9 cellular contexts compared by ENCODE assay signal in the genomic region with DNA sequence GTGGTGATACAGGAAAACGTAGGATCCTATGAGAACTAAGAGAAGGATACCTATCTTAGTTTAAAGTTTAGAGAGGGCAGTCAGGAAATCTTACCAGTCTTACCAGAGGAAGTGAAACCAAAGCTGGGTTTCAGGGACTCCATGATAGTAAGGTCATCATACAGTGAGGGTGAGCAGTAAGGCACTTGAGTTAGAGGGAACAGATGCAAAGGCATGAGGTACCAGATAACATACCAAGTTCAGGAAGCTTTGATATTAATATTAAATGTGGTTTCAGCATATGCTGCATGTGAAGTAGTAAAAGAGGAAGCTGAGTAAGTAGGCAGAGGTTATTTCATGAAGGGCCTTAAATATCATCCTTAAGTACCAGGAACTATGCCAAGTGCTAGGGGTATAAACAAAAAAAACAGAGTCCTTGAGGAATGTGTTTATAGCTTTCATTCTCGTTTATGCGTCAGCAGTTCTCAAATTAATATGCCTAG. TPM values are rescaled to one million over a fixed set of nuclear protein-coding genes. Genes with fewer than 3 reads are reported as not detected.
DNase-seq lines count a peak whose midpoint lies in the region; ATAC-seq and TF ChIP-seq lines count a peak whose summit lies in the region.
"Had no signal": no experiment of that assay in that cellular context is flagged by ENCODE, and none has a peak within 500 bp of the region (broad histone marks: within the 10 kb centered on the region; RNA-seq: fewer than 3 reads in every experiment).

No MANE protein-coding gene starts in this region.

- ATAC-seq in HG02763 (IDR thresholded peaks at IDR 0.05; ENCODE audit: unreplicated experiment) (peak; percentile 100), lower lobe of right lung (peak; percentile 61 to 80), aorta (ENCODE audit: low FRiP score) (no peak)

- H3K4me1 ChIP-seq in lower lobe of right lung, result no peaks in the 10 kb centered on the region
- no peaks in the 10 kb centered on the region for H3K4me1 ChIP-seq in aorta (ENCODE audit: control insufficient read depth in 1 of 2, insufficient read depth in 2 of 2, low read length in 2 of 2)

- H3K27me3 ChIP-seq in lower lobe of right lung (ENCODE audit: low read depth) (no peaks in the 10 kb centered on the region), aorta (ENCODE audit: control insufficient read depth in 1 of 2, insufficient read depth in 2 of 2, low read length in 1 of 2) (no peaks in the 10 kb centered on the region), brain microvascular endothelial cell (replicated peaks) (no peaks in the 10 kb centered on the region)

- peak; percentile 2 for DNase-seq in DMS 273 (lab: John Stamatoyannopoulos, UW; ENCODE audit: unreplicated experiment)
- DNase-seq in DMS 273 treated with DMSO at 0.1 percent for 48 hours (lab: John Stamatoyannopoulos, UW), result no peak
- DNase-seq in NCI-H2029 (lab: John Stamatoyannopoulos, UW), result peak; percentile 30
- no peak for DNase-seq in lower lobe of right lung
- DNase-seq in aorta, result no peak
- no peak for DNase-seq in brain microvascular endothelial cell
- DNase-seq in activated CD4-positive, alpha-beta T cell treated with anti-CD3 and anti-CD28 coated beads, Interleukin-2, amount 50 U/mL, for 4 hours, result no peak

- H3K27ac ChIP-seq in lower lobe of right lung (no peak overlapping the region), aorta (ENCODE audit: low read depth in 1 of 2, low read length in 2 of 2) (no peak overlapping the region), brain microvascular endothelial cell (no peak overlapping the region)
- H3K27ac ChIP-seq: 22Rv1 had no signal

- H3K36me3 ChIP-seq in lower lobe of right lung (no peaks in the 10 kb centered on the region), aorta (ENCODE audit: control insufficient read depth in 1 of 2, insufficient read depth in 2 of 2, low read length in 1 of 2) (no peaks in the 10 kb centered on the region), brain microvascular endothelial cell (replicated peaks) (no peaks in the 10 kb centered on the region)

- 73% methylated on average over 3 of the region's 3 CpGs for WGBS in aorta, 2 donors

- TF ChIP-seq CTCF in lower lobe of right lung (IDR thresholded peaks at IDR 0.05), result no peak
- no peak for TF ChIP-seq CTCF in brain microvascular endothelial cell (IDR thresholded peaks at IDR 0.05; ENCODE audit: low read depth, low read length, missing control alignments)

- in situ Hi-C loops in brain microvascular endothelial cell (cut with HindIII; ENCODE audit: low pct_ligation_motif_present, low sequenced_read_pairs), result no loop called here

- intact Hi-C loops in lower lobe of right lung (cut with DNase I), result no loop called here
- intact Hi-C loops in aorta (cut with DNase I), result no loop called here

- H3K9me3 ChIP-seq in lower lobe of right lung (no peaks in the 10 kb centered on the region), aorta (ENCODE audit: control insufficient read depth, low read length) (no peaks in the 10 kb centered on the region)

- H3K4me3 ChIP-seq in lower lobe of right lung, result no peak overlapping the region
- H3K4me3 ChIP-seq in aorta (ENCODE audit: low read length in 2 of 2), result no peak overlapping the region
- H3K4me3 ChIP-seq in brain microvascular endothelial cell (ENCODE audit: low read depth, low read length), result no peak overlapping the region

RNA-seq across cellular contexts. Expression of gene ATG4C, which starts 16.9 kb away (rescaled TPM):
- total RNA-seq in lower lobe of right lung (14.0 TPM), aorta (10 to 100 TPM; 11.0 to 18.4 TPM)
- polyA plus RNA-seq in aorta, result 1 to 10 TPM; 5.8 TPM

Comparison
In these comparisons a context has a peak if more than half of its experiments do, and no peak if none do; other contexts are left out.
1. DNase-seq: peak in DMS 273 (single experiment) and NCI-H2029 (single experiment); none in DMS 273 treated with DMSO at 0.1 percent for 48 hours (single experiment), lower lobe of right lung (single experiment), aorta (0 of 2), brain microvascular endothelial cell (single experiment) and activated CD4-positive, alpha-beta T cell treated with anti-CD3 and anti-CD28 coated beads, Interleukin-2, amount 50 U/mL, for 4 hours (0 of 2).